ENCODE assay signal across 10 cellular contexts in the genomic region with DNA sequence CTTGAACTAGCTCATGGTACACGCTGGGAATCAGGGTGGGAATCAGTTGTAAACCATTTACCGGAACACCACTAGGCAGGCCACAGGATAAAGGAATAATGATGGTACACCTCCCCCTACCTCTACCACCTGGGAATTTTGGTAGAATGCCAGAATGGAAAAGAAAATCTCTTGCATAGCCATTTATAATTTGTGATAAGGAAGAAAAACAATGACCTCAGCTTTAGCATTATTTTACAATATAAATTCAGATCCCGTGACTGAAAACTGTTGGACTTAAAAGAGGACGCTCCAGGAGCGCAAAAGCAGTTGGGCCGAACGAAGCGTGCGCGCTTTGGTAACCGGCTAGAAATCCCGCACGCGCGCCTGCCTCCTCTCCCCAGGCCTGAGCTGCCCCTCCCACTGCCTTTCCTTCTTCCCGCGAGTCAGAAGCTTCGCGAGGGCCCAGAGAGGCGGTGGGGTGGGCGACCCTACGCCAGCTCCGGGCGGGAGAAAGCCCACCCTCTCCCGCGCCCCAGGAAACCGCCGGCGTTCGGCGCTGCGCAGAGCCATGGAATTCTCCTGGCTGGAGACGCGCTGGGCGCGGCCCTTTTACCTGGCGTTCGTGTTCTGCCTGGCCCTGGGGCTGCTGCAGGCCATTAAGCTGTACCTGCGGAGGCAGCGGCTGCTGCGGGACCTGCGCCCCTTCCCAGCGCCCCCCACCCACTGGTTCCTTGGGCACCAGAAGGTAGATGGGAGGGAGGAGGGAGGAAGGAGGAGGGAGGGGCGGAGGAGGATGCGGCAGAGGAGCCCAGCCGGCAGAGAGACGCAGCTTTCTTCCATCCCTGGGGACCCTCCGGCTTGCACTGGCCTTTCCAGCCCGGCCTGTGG. TPM values are rescaled to one million over a fixed set of nuclear protein-coding genes. Genes with fewer than 3 reads are reported as not detected.
DNase-seq lines count a peak whose midpoint lies in the region; ATAC-seq, FAIRE-seq and TF ChIP-seq lines count a peak whose summit lies in the region.
"Had no signal": no experiment of that assay in that cellular context is flagged by ENCODE, and none has a peak within 500 bp of the region (broad histone marks: within the 10 kb centered on the region; RNA-seq: fewer than 3 reads in every experiment).

A gene with protein sequence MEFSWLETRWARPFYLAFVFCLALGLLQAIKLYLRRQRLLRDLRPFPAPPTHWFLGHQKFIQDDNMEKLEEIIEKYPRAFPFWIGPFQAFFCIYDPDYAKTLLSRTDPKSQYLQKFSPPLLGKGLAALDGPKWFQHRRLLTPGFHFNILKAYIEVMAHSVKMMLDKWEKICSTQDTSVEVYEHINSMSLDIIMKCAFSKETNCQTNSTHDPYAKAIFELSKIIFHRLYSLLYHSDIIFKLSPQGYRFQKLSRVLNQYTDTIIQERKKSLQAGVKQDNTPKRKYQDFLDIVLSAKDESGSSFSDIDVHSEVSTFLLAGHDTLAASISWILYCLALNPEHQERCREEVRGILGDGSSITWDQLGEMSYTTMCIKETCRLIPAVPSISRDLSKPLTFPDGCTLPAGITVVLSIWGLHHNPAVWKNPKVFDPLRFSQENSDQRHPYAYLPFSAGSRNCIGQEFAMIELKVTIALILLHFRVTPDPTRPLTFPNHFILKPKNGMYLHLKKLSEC (plus strand): TSS at position 402 of the 870 bp plus-strand sequence. CDS start 149 bp downstream, at position 551.

- no peak within 1 kb of the TSS for H3K4me3 ChIP-seq in BLaER1
- peak within 1 kb of the TSS; percentile 33 to 44 for H3K4me3 ChIP-seq in Panc1 (ENCODE audit: low read depth in 2 of 2, low read length in 2 of 2)
- peak within 1 kb of the TSS; percentile 34 for H3K4me3 ChIP-seq in fibroblast of the aortic adventitia (ENCODE audit: low read depth, low read length)
- no peak within 1 kb of the TSS for H3K4me3 ChIP-seq in neuron (ENCODE audit: low read length)
- no peak within 1 kb of the TSS for H3K4me3 ChIP-seq in HepG2 (replicated peaks in 1 of 3; ENCODE audit: insufficient read depth in 1 of 3, low read depth in 2 of 3, low read length in 3 of 3)
- H3K4me3 ChIP-seq in SJCRH30 = no peak within 1 kb of the TSS

- no peaks in the 10 kb centered on the region for H4K20me1 ChIP-seq in BLaER1
- no peaks in the 10 kb centered on the region for H4K20me1 ChIP-seq in HepG2 (ENCODE audit: insufficient read depth, low read length)

- no peaks in the 10 kb centered on the region for H3K9me3 ChIP-seq in BLaER1
- no peaks in the 10 kb centered on the region for H3K9me3 ChIP-seq in Panc1 (ENCODE audit: control insufficient read depth, insufficient read depth, low read depth, low read length)
- no peaks in the 10 kb centered on the region for H3K9me3 ChIP-seq in neuron (ENCODE audit: low read length)
- no peaks in the 10 kb centered on the region for H3K9me3 ChIP-seq in HepG2 (ENCODE audit: low read length)
- H3K9me3 ChIP-seq in SJCRH30 (replicated peaks) = no peaks in the 10 kb centered on the region

- H3K27ac ChIP-seq in BLaER1 (no peak within 1 kb of the TSS), Panc1 (ENCODE audit: low read length) (no peak within 1 kb of the TSS), HepG2 (ENCODE audit: extremely low read length, insufficient read depth, low read length) (no peak within 1 kb of the TSS), SJCRH30 (no peak within 1 kb of the TSS)

- TF ChIP-seq EP300 in HepG2 (IDR thresholded peaks at IDR 0.05; ENCODE audit: low read depth in 2 of 2, low read length in 2 of 2) (no peak), HepG2 (CRISPR knock-in tag; IDR thresholded peaks at IDR 0.05; ENCODE audit: borderline replicate concordance) (no peak)

- H3K27me3 ChIP-seq in BLaER1 (no peaks in the 10 kb centered on the region), Panc1 (ENCODE audit: control insufficient read depth, insufficient read depth, low read length) (peaks cover 17% of the 10 kb centered on the region; the same call in 1 of the 2 replicates), neuron (ENCODE audit: insufficient read depth, low read length) (peaks cover 43% of the 10 kb centered on the region), HepG2 (ENCODE audit: control insufficient read depth in 1 of 2, insufficient read depth in 2 of 2, low read length in 2 of 2) (no peaks in the 10 kb centered on the region; a peak in 1 of 5 replicates), SJCRH30 (peaks cover 3% of the 10 kb centered on the region; the same call in 1 of the 2 replicates)

- intact Hi-C loops in Panc1 (cut with micrococcal nuclease; ENCODE audit: unreplicated experiment) = no loop called here
- intact Hi-C loops in HepG2 (cut with micrococcal nuclease; ENCODE audit: unreplicated experiment) = no loop called here

- TF ChIP-seq POLR2A in HepG2 (IDR thresholded peaks at IDR 0.05; ENCODE audit: insufficient read depth in 1 of 2, low read depth in 2 of 2, low read length in 2 of 2) = no peak

- WGBS in HepG2 (ENCODE audit: low lambda C conversion rate) = 80% methylated on average over 32 of the region's 49 CpGs

- H3K4me1 ChIP-seq in BLaER1 (peaks cover 15% of the 10 kb centered on the region), Panc1 (ENCODE audit: control insufficient read depth, insufficient read depth, low read length) (no peaks in the 10 kb centered on the region; the same call in 1 of the 2 replicates), neuron (ENCODE audit: insufficient read depth, low read length) (no peaks in the 10 kb centered on the region), HepG2 (ENCODE audit: insufficient read depth, low read length) (no peaks in the 10 kb centered on the region), SJCRH30 (no peaks in the 10 kb centered on the region)

- no peak for DNase-seq in Panc1 (ENCODE audit: low read depth, low spot score)
- DNase-seq in fibroblast of the aortic adventitia (ENCODE audit: low read depth) = peak; percentile 12
- DNase-seq in HepG2 (ENCODE audit: low spot score) = no peak
- no peak for DNase-seq in GF-D8 (lab: John Stamatoyannopoulos, UW)
- DNase-seq in RCC 7860 (ENCODE audit: low spot score) = no peak
- DNase-seq in SJCRH30 = no peak
- DNase-seq: activated CD4-positive, alpha-beta T cell treated with anti-CD3 and anti-CD28 coated beads for 48 hours; Karpas-422 had no signal

- in situ Hi-C loops in Panc1 (cut with HindIII; ENCODE audit: low pct_unique_long_range_greater_than_20kb, low sequenced_read_pairs) (no loop called here), HepG2 (cut with HindIII; ENCODE audit: extremely low pct_ligation_motif_present, low pct_unique_long_range_greater_than_20kb) (no loop called here)

- H3K36me3 ChIP-seq in BLaER1 = no peaks in the 10 kb centered on the region
- no peaks in the 10 kb centered on the region for H3K36me3 ChIP-seq in Panc1 (ENCODE audit: control insufficient read depth, insufficient read depth, low read length)
- no peaks in the 10 kb centered on the region for H3K36me3 ChIP-seq in neuron (ENCODE audit: insufficient read depth, low read length)
- H3K36me3 ChIP-seq in HepG2 (replicated peaks in 1 of 2; ENCODE audit: control insufficient read depth in 1 of 2, insufficient read depth in 2 of 2, low read length in 2 of 2) = no peaks in the 10 kb centered on the region
- no peaks in the 10 kb centered on the region for H3K36me3 ChIP-seq in SJCRH30

- FAIRE-seq in HepG2 (lab: Jason Lieb, UNC) (no peak), RCC 7860 (lab: Jason Lieb, UNC) (no peak)

- POLR2A ChIA-PET in Panc1 (lab: Charles Lee) (no interaction called here), HepG2 (lab: Yijun Ruan, JAX) (no interaction called here)

- peak within 1 kb of the TSS; percentile 54 for H2AFZ ChIP-seq in neuron (ENCODE audit: low read depth, low read length)
- H2AFZ ChIP-seq in HepG2 (ENCODE audit: low read length) = no peak within 1 kb of the TSS

- BruUV-seq in Panc1 (replicated peaks; lab: Mats Ljungman, UMichigan) (no TSS peak), HepG2 (replicated peaks; lab: Mats Ljungman, UMichigan) (no TSS peak)

- H3K9ac ChIP-seq in BLaER1 (no peak within 1 kb of the TSS), HepG2 (ENCODE audit: insufficient read depth, low read depth, low read length) (no peak within 1 kb of the TSS)

- H3K79me2 ChIP-seq in HepG2 (ENCODE audit: insufficient read depth, low read length) = no peaks in the 10 kb centered on the region

- TF ChIP-seq CTCF in Panc1 (IDR thresholded peaks at IDR 0.05) = no peak
- TF ChIP-seq CTCF in fibroblast of the aortic adventitia (IDR thresholded peaks at IDR 0.05; ENCODE audit: insufficient read depth, low read length) = no peak
- TF ChIP-seq CTCF in HepG2 (CRISPR knock-in tag; IDR thresholded peaks at IDR 0.05) = no peak

- ATAC-seq in Panc1 = peak; percentile 79
- no peak for ATAC-seq in HepG2

- H3K4me2 ChIP-seq in BLaER1 (peak within 1 kb of the TSS; percentile 50), HepG2 (ENCODE audit: low read depth, low read length) (no peak within 1 kb of the TSS)

- CTCF ChIA-PET in Panc1 (lab: Charles Lee) = interaction anchor here (0.6 kb wide), 1 partner anchor 1679 kb away, joined by 3 read pairs; no protein-coding TSS in a partner anchor
- CTCF ChIA-PET in HepG2 (lab: Yijun Ruan, JAX; ENCODE audit: low intra/inter-chr PET ratio, low total read pairs) = no interaction called here

- no peak for TF ChIP-seq RAD21 in HepG2 (CRISPR knock-in tag; IDR thresholded peaks at IDR 0.05)

RNA-seq across cellular contexts. Expression of the gene that starts here (rescaled TPM):
- total RNA-seq in Panc1 (2021; ENCODE audit: unreplicated experiment) (1.3 TPM), fibroblast of the aortic adventitia (ENCODE audit: low replicate concordance) (2.1 and 3.3 TPM in 2 replicates), HepG2 (2016; rRNA removed; fragmentation: Illumina TruSeq; extraction: Trizol) (0.07 TPM in 1 of 2 replicates, not detected in the other)
- polyA plus RNA-seq in Panc1 (2012; ENCODE audit: insufficient read length) = 0.58 TPM
- not detected in 2 replicates for total RNA-seq in HepG2 (2016; cell fraction: cytosol; rRNA removed; fragmentation: Illumina TruSeq; extraction: Trizol; ENCODE audit: low read depth)
- total RNA-seq in HepG2 (2016; cell fraction: insoluble cytoplasmic fraction; rRNA removed; fragmentation: Illumina TruSeq; extraction: Trizol) = not detected in 2 replicates
- total RNA-seq in HepG2 (2016; cell fraction: membrane; rRNA removed; fragmentation: Illumina TruSeq; extraction: Trizol) = not detected in 2 replicates
- not detected in 2 replicates for total RNA-seq in HepG2 (2016; cell fraction: nucleus; rRNA removed; fragmentation: Illumina TruSeq; extraction: Trizol)
- polyA plus RNA-seq in HepG2 (2011; rRNA removed) = not detected in 2 replicates
- not detected in 2 replicates for polyA plus RNA-seq in HepG2 (2011; cell fraction: cytosol; rRNA removed)
- polyA plus RNA-seq in HepG2 (2011; cell fraction: nucleus; rRNA removed) = not detected in 2 replicates
- not detected in 2 replicates for polyA plus RNA-seq in HepG2 (2012)
- not detected in 2 replicates for polyA plus RNA-seq in HepG2 (2016; cell fraction: cytosol; fragmentation: Illumina TruSeq; extraction: Trizol; ENCODE audit: low read depth)
- polyA plus RNA-seq in HepG2 (2016; cell fraction: insoluble cytoplasmic fraction; fragmentation: Illumina TruSeq; extraction: Trizol; ENCODE audit: low read depth) = not detected in 2 replicates
- polyA plus RNA-seq in HepG2 (2016; cell fraction: membrane; fragmentation: Illumina TruSeq; extraction: Trizol; ENCODE audit: low read depth) = not detected in 2 replicates
- not detected in 2 replicates for polyA plus RNA-seq in HepG2 (2016; cell fraction: nucleus; fragmentation: Illumina TruSeq; extraction: Trizol; ENCODE audit: insufficient read depth, low read depth)
- polyA minus RNA-seq in HepG2 (2011; rRNA and poly(A)+ RNA removed; ENCODE audit: low replicate concordance) = 0.05 TPM in 1 of 2 replicates, not detected in the other
- not detected in 2 replicates for polyA minus RNA-seq in HepG2 (2011; cell fraction: cytosol; rRNA and poly(A)+ RNA removed)
- not detected in 2 replicates for polyA minus RNA-seq in HepG2 (2011; cell fraction: nucleus; rRNA and poly(A)+ RNA removed)
- total RNA-seq in SJCRH30 (2014; rRNA removed; shearing (Covaris generic)) = not detected in 2 replicates

Comparison
In these comparisons a context has a peak if more than half of its experiments do, and no peak if none do; other contexts are left out.
1. H3K4me3 ChIP-seq: peak in Panc1 (2 of 2) and fibroblast of the aortic adventitia (single experiment); none in BLaER1 (single experiment), neuron (single experiment), HepG2 (0 of 3) and SJCRH30 (single experiment).